In the genomic region with DNA sequence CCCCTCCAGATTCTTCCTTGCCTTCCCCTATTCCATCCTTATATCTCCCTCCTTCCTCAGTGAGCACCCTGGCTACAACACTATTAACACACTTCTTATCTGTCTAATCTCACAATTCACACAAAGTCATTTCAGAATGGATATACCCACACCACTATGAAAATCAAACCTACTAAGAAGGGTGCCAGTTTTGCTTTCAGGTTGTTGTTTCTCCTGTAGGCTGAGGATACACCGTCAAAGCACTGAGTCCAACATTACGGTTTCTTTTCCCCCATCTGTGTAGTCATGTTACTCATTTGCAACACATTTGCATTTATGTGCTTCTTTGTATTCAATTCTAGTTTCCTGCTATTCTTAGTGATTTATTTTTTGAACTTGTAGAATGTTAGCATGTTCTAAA, we compare ENCODE assay signal across 1 cellular context.
TF ChIP-seq lines count a peak whose summit lies in the region.

No MANE protein-coding gene starts in this region.

TF ChIP-seq in H1, 55 proteins besides CTCF, POLR2A, EP300 and RAD21:
- no peak for TF ChIP-seq CEBPB (IDR thresholded peaks at IDR 0.05; ENCODE audit: low read depth, low read length)
- TF ChIP-seq ZNF274 (IDR thresholded peaks at IDR 0.05; ENCODE audit: borderline replicate concordance, extremely low read depth, low read length): no peak
- no peak for TF ChIP-seq CREB1 (IDR thresholded peaks at IDR 0.05)
- TF ChIP-seq NRF1 (IDR thresholded peaks at IDR 0.05; ENCODE audit: low read depth, low read length): no peak
- TF ChIP-seq RFX5 (IDR thresholded peaks at IDR 0.05; ENCODE audit: borderline replicate concordance, low read depth, low read length): no peak
- TF ChIP-seq, protein P1, sequence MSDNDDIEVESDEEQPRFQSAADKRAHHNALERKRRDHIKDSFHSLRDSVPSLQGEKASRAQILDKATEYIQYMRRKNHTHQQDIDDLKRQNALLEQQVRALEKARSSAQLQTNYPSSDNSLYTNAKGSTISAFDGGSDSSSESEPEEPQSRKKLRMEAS (IDR thresholded peaks at IDR 0.05): no peak
- no peak for TF ChIP-seq SRF (IDR thresholded peaks at IDR 0.05; ENCODE audit: low read depth, low read length)
- TF ChIP-seq BACH1 (IDR thresholded peaks at IDR 0.05; ENCODE audit: low read length): no peak
